ENCODE assay signal across 1 cellular context in the genomic region with DNA sequence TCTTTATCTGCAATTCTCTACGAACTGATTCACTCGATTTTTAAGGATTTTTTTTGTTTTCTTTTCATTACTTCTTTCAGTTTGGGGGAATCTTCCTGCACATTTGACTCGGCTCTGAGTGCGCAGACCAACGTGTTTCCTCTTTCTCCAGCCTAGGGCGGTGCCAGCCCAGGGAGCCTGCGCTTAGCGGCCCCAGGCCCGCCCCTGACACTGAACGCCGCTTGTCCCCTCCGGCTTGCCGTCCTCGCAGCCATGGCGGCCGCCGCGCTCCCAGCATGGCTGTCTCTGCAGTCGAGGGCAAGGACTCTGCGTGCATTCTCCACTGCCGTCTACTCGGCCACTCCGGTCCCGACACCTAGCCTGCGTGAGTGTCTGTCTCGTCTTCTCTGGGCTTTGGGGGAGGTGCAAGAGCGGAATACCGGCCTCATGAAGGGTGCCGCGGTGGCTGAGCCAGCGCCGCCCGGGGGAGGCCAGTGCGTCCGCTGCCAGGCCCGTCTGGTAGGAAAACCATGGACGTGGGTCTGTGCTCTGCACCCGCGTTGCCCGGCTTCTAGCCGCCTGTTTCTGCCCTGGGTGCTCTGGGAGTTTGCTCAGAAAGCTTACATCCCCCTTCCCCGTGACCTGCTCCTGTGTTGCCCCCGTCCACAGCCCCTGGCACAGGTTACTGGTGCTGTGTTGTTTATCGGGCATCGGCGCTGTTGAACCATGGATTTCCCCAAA.
TF ChIP-seq lines count a peak whose summit lies in the region.

Gene MRPS35, plus strand, starts transcription at position 241 of the 720 bp plus-strand sequence. Its CDS starts 12 bp downstream, at position 253.

TF ChIP-seq in GM12878, 131 proteins besides CTCF, POLR2A, EP300 and RAD21 (continued from another document and continues in another):
- TF ChIP-seq, protein P1, sequence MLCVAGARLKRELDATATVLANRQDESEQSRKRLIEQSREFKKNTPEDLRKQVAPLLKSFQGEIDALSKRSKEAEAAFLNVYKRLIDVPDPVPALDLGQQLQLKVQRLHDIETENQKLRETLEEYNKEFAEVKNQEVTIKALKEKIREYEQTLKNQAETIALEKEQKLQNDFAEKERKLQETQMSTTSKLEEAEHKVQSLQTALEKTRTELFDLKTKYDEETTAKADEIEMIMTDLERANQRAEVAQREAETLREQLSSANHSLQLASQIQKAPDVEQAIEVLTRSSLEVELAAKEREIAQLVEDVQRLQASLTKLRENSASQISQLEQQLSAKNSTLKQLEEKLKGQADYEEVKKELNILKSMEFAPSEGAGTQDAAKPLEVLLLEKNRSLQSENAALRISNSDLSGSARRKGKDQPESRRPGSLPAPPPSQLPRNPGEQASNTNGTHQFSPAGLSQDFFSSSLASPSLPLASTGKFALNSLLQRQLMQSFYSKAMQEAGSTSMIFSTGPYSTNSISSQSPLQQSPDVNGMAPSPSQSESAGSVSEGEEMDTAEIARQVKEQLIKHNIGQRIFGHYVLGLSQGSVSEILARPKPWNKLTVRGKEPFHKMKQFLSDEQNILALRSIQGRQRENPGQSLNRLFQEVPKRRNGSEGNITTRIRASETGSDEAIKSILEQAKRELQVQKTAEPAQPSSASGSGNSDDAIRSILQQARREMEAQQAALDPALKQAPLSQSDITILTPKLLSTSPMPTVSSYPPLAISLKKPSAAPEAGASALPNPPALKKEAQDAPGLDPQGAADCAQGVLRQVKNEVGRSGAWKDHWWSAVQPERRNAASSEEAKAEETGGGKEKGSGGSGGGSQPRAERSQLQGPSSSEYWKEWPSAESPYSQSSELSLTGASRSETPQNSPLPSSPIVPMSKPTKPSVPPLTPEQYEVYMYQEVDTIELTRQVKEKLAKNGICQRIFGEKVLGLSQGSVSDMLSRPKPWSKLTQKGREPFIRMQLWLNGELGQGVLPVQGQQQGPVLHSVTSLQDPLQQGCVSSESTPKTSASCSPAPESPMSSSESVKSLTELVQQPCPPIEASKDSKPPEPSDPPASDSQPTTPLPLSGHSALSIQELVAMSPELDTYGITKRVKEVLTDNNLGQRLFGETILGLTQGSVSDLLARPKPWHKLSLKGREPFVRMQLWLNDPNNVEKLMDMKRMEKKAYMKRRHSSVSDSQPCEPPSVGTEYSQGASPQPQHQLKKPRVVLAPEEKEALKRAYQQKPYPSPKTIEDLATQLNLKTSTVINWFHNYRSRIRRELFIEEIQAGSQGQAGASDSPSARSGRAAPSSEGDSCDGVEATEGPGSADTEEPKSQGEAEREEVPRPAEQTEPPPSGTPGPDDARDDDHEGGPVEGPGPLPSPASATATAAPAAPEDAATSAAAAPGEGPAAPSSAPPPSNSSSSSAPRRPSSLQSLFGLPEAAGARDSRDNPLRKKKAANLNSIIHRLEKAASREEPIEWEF (IDR thresholded peaks at IDR 0.05; ENCODE audit: insufficient replicate concordance, low read depth, low read length): no peak
- TF ChIP-seq CHD4 (IDR thresholded peaks at IDR 0.05) (no peak), ZNF687 (IDR thresholded peaks at IDR 0.05) (peak; percentile 60; the same call in 1 of the 2 replicates), RBBP5 (conservative IDR thresholded peaks at IDR 0.05) (0 out of 2 replicates have a peak, but pooled peaks have one; percentile 81), ZNF384 (IDR thresholded peaks at IDR 0.05; ENCODE audit: borderline replicate concordance, low read depth, low read length) (no peak), NFYA (IDR thresholded peaks at IDR 0.05; ENCODE audit: borderline replicate concordance, low read depth, low read length) (no peak), SP1 (IDR thresholded peaks at IDR 0.05; ENCODE audit: low read depth, low read length) (peak; percentile 61), SRF (IDR thresholded peaks at IDR 0.05; ENCODE audit: low read depth in 2 of 2, low read length in 2 of 2) (no peak), NFIC (IDR thresholded peaks at IDR 0.05; ENCODE audit: low read depth, low read length) (no peak), ZNF274 (IDR thresholded peaks at IDR 0.05; ENCODE audit: insufficient read depth, insufficient read length) (no peak), E2F8 (IDR thresholded peaks at IDR 0.05; ENCODE audit: low read depth, partially characterized antibody) (no peak), STAT1 (conservative IDR thresholded peaks at IDR 0.05) (no peak), CBX3 (IDR thresholded peaks at IDR 0.05; ENCODE audit: borderline replicate concordance, low read depth) (no peak), EGR1 (IDR thresholded peaks at IDR 0.05; ENCODE audit: borderline replicate concordance in 1 of 2, low read depth in 2 of 2, low read length in 2 of 2) (peak in 1 of 2 experiments; percentile 58; a peak in 1 of 3 replicates), ZBTB33 (IDR thresholded peaks at IDR 0.05) (no peak), PAX8 (IDR thresholded peaks at IDR 0.05) (no peak), YBX1 (IDR thresholded peaks at IDR 0.05) (no peak), ESRRA (IDR thresholded peaks at IDR 0.05; ENCODE audit: low read length) (no peak), USF2 (IDR thresholded peaks at IDR 0.05; ENCODE audit: borderline replicate concordance, low read depth, low read length) (no peak), GATAD2B (conservative IDR thresholded peaks at IDR 0.05; ENCODE audit: low read depth) (no peak)
- TF ChIP-seq, protein P2, sequence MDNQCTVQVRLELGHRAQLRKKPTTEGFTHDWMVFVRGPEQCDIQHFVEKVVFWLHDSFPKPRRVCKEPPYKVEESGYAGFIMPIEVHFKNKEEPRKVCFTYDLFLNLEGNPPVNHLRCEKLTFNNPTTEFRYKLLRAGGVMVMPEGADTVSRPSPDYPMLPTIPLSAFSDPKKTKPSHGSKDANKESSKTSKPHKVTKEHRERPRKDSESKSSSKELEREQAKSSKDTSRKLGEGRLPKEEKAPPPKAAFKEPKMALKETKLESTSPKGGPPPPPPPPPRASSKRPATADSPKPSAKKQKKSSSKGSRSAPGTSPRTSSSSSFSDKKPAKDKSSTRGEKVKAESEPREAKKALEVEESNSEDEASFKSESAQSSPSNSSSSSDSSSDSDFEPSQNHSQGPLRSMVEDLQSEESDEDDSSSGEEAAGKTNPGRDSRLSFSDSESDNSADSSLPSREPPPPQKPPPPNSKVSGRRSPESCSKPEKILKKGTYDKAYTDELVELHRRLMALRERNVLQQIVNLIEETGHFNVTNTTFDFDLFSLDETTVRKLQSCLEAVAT (IDR thresholded peaks at IDR 0.05): no peak; the same call in 1 of the 2 replicates
- TF ChIP-seq, protein P3, sequence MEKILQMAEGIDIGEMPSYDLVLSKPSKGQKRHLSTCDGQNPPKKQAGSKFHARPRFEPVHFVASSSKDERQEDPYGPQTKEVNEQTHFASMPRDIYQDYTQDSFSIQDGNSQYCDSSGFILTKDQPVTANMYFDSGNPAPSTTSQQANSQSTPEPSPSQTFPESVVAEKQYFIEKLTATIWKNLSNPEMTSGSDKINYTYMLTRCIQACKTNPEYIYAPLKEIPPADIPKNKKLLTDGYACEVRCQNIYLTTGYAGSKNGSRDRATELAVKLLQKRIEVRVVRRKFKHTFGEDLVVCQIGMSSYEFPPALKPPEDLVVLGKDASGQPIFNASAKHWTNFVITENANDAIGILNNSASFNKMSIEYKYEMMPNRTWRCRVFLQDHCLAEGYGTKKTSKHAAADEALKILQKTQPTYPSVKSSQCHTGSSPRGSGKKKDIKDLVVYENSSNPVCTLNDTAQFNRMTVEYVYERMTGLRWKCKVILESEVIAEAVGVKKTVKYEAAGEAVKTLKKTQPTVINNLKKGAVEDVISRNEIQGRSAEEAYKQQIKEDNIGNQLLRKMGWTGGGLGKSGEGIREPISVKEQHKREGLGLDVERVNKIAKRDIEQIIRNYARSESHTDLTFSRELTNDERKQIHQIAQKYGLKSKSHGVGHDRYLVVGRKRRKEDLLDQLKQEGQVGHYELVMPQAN (conservative IDR thresholded peaks at IDR 0.05): peak; percentile 86
- TF ChIP-seq, protein P4, sequence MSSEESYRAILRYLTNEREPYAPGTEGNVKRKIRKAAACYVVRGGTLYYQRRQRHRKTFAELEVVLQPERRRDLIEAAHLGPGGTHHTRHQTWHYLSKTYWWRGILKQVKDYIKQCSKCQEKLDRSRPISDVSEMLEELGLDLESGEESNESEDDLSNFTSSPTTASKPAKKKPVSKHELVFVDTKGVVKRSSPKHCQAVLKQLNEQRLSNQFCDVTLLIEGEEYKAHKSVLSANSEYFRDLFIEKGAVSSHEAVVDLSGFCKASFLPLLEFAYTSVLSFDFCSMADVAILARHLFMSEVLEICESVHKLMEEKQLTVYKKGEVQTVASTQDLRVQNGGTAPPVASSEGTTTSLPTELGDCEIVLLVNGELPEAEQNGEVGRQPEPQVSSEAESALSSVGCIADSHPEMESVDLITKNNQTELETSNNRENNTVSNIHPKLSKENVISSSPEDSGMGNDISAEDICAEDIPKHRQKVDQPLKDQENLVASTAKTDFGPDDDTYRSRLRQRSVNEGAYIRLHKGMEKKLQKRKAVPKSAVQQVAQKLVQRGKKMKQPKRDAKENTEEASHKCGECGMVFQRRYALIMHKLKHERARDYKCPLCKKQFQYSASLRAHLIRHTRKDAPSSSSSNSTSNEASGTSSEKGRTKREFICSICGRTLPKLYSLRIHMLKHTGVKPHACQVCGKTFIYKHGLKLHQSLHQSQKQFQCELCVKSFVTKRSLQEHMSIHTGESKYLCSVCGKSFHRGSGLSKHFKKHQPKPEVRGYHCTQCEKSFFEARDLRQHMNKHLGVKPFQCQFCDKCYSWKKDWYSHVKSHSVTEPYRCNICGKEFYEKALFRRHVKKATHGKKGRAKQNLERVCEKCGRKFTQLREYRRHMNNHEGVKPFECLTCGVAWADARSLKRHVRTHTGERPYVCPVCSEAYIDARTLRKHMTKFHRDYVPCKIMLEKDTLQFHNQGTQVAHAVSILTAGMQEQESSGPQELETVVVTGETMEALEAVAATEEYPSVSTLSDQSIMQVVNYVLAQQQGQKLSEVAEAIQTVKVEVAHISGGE (CRISPR knock-in tag; IDR thresholded peaks at IDR 0.05): no peak
